ENCODE assay signal across 11 cellular contexts in genomic region chr9:132506907-132507669, GRCh38.
A peak's percentile ranks its signal among the peaks of the same experiment; 100 is the strongest.
DNase-seq lines count a peak whose midpoint lies in the region; ATAC-seq and TF ChIP-seq lines count a peak whose summit lies in the region.
"Had no signal": no experiment of that assay in that cellular context is flagged by ENCODE, and none has a peak within 500 bp of the region (broad histone marks: within the 10 kb centered on the region; RNA-seq: fewer than 3 reads in every experiment).

No MANE protein-coding gene starts in this region.

- TF ChIP-seq CTCF in C4-2B (conservative IDR thresholded peaks at IDR 0.05) = no peak
- no peak for TF ChIP-seq CTCF in right atrium auricular region (IDR thresholded peaks at IDR 0.05)

- peak; percentile 28 for ATAC-seq in T-helper 17 cell
- ATAC-seq in natural killer cell treated with Interleukin-12 subunit alpha and Interleukin-12 subunit beta and Interleukin-15 and Interleukin-18, amount 100 ng/mL, for 72 hours = no peak

- no peaks in the 10 kb centered on the region for H3K36me3 ChIP-seq in right atrium auricular region
- H3K36me3 ChIP-seq: left lung had no signal

- H3K27ac ChIP-seq in C4-2B (peak overlapping the region; percentile 17; the same call in 1 of the 2 replicates), right atrium auricular region (no peak overlapping the region)
- H3K27ac ChIP-seq: left lung had no signal

- H3K27me3 ChIP-seq in right atrium auricular region = no peaks in the 10 kb centered on the region

- no peaks in the 10 kb centered on the region for H3K36me3 Mint-ChIP-seq in T-helper 17 cell (ENCODE audit: low read depth)
- no peaks in the 10 kb centered on the region for H3K36me3 Mint-ChIP-seq in natural killer cell treated with Interleukin-12 subunit alpha and Interleukin-12 subunit beta and Interleukin-15 and Interleukin-18, amount 100 ng/mL, for 72 hours
- H3K36me3 Mint-ChIP-seq: stimulated activated effector memory CD8-positive, alpha-beta T cell treated with anti-CD3 and anti-CD28 coated beads, Interleukin-12 subunit alpha, Interleukin-12 subunit beta, amount 100 ng/mL, for 72 hours had no signal

- peak overlapping the region; percentile 37 for H3K27ac Mint-ChIP-seq in T-helper 17 cell
- H3K27ac Mint-ChIP-seq in natural killer cell treated with Interleukin-12 subunit alpha and Interleukin-12 subunit beta and Interleukin-15 and Interleukin-18, amount 100 ng/mL, for 72 hours = no peak overlapping the region
- H3K27ac Mint-ChIP-seq: activated T-cell treated with anti-CD3 and anti-CD28 coated beads, Interleukin-2, amount 50 U/mL, for 24 hours; stimulated activated effector memory CD8-positive, alpha-beta T cell treated with anti-CD3 and anti-CD28 coated beads, Interleukin-12 subunit alpha, Interleukin-12 subunit beta, amount 100 ng/mL, for 72 hours had no signal

- H3K4me1 Mint-ChIP-seq in T-helper 17 cell = peaks cover 20% of the 10 kb centered on the region
- peaks cover 17% of the 10 kb centered on the region in 2 donors for H3K4me1 Mint-ChIP-seq in natural killer cell treated with Interleukin-12 subunit alpha and Interleukin-12 subunit beta and Interleukin-15 and Interleukin-18, amount 100 ng/mL, for 72 hours (ENCODE audit: low read depth in 2 of 2)

- H3K4me3 Mint-ChIP-seq in T-helper 17 cell = peak overlapping the region; percentile 58
- H3K4me3 Mint-ChIP-seq in natural killer cell treated with Interleukin-12 subunit alpha and Interleukin-12 subunit beta and Interleukin-15 and Interleukin-18, amount 100 ng/mL, for 72 hours = peak overlapping the region; percentile 11
- H3K4me3 Mint-ChIP-seq: activated T-cell treated with anti-CD3 and anti-CD28 coated beads, Interleukin-2, amount 50 U/mL, for 24 hours; stimulated activated effector memory CD8-positive, alpha-beta T cell treated with anti-CD3 and anti-CD28 coated beads, Interleukin-12 subunit alpha, Interleukin-12 subunit beta, amount 100 ng/mL, for 72 hours had no signal

- peaks cover 6% of the 10 kb centered on the region for H3K27me3 Mint-ChIP-seq in T-helper 17 cell
- peaks cover 0 to 7% of the 10 kb centered on the region in 2 donors for H3K27me3 Mint-ChIP-seq in natural killer cell treated with Interleukin-12 subunit alpha and Interleukin-12 subunit beta and Interleukin-15 and Interleukin-18, amount 100 ng/mL, for 72 hours

- DNase-seq in Kasumi-1 (lab: John Stamatoyannopoulos, UW) (peak; percentile 20 to 44), T-helper 17 cell (no peak), NCI-H510A treated with DMSO at 0.1 percent for 48 hours (lab: John Stamatoyannopoulos, UW) (no peak), right atrium auricular region (ENCODE audit: low spot score) (no peak), NCI-H526 treated with DMSO at 0.1 percent for 48 hours (lab: John Stamatoyannopoulos, UW) (no peak)
- DNase-seq in natural killer cell treated with Interleukin-12 subunit alpha and Interleukin-12 subunit beta and Interleukin-15 and Interleukin-18, amount 100 ng/mL, for 72 hours (ENCODE audit: low spot score) = no peak
- no peak for DNase-seq in activated CD8-positive, alpha-beta memory T cell treated with anti-CD3 and anti-CD28 coated beads, Interleukin-2, amount 50 U/mL, for 4 hours

- H3K9me3 ChIP-seq in T-helper 17 cell (ENCODE audit: control insufficient read depth, low read length, poor library complexity, severe bottlenecking) (no peaks in the 10 kb centered on the region), right atrium auricular region (no peaks in the 10 kb centered on the region)
- H3K9me3 ChIP-seq: left lung had no signal

- no peaks in the 10 kb centered on the region for H3K4me1 ChIP-seq in right atrium auricular region

- H3K9me3 Mint-ChIP-seq in natural killer cell treated with Interleukin-12 subunit alpha and Interleukin-12 subunit beta and Interleukin-15 and Interleukin-18, amount 100 ng/mL, for 72 hours = no peaks in the 10 kb centered on the region
- H3K9me3 Mint-ChIP-seq: activated T-cell treated with anti-CD3 and anti-CD28 coated beads, Interleukin-2, amount 50 U/mL, for 24 hours; stimulated activated effector memory CD8-positive, alpha-beta T cell treated with anti-CD3 and anti-CD28 coated beads, Interleukin-12 subunit alpha, Interleukin-12 subunit beta, amount 100 ng/mL, for 72 hours had no signal

- H3K4me3 ChIP-seq in right atrium auricular region = no peak overlapping the region
- H3K4me3 ChIP-seq: left lung had no signal

Comparison
In these comparisons a context has a peak if more than half of its experiments do, and no peak if none do; other contexts are left out.
1. DNase-seq: peak in Kasumi-1 (2 of 2); none in T-helper 17 cell (0 of 3), natural killer cell treated with Interleukin-12 subunit alpha and Interleukin-12 subunit beta and Interleukin-15 and Interleukin-18, amount 100 ng/mL, for 72 hours (single experiment), activated CD8-positive, alpha-beta memory T cell treated with anti-CD3 and anti-CD28 coated beads, Interleukin-2, amount 50 U/mL, for 4 hours (single experiment), NCI-H510A treated with DMSO at 0.1 percent for 48 hours (single experiment), right atrium auricular region (single experiment) and NCI-H526 treated with DMSO at 0.1 percent for 48 hours (single experiment).